Comparison of ENCODE assay signal across 35 cellular contexts in the genomic region with DNA sequence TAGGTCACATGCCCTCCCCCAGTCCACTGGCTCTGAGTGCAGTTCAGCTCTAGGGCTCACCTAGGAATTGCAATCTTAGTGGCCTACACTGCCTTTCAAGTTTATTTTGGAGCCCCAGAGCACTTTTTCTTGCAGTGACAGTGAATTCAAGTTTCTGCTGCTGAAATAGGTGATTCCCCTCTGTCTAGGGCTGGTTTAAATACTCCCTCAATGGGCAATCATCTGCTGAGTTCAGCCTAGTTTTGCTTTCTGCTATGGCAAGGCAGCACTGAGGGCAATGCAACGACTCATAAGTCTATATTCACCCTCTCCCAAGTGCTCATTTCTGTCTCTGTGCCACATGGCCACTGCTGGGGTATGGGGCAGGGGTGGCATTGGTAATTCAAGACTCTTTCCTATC.
"Had no signal": no experiment of that assay in that cellular context is flagged by ENCODE, and none has a peak within 500 bp of the region (broad histone marks: within the 10 kb centered on the region; RNA-seq: fewer than 3 reads in every experiment).

No MANE protein-coding gene starts in this region.

- H3K4me1 Mint-ChIP-seq: activated B cell treated with CpG ODN at 0.5 μM for 24 hours; activated CD4-positive, alpha-beta T cell treated with anti-CD3 and anti-CD28 coated beads, Interleukin-2, amount 10 ng/mL, durations not matched to agents 24 days and 14 days; activated naive CD8-positive, alpha-beta T cell treated with anti-CD3 and anti-CD28 coated beads for 36 hours; activated T-helper 17 cell treated with anti-CD3 and anti-CD28 coated beads, Interleukin-2, amount 50 U/mL, for 72 hours; brain had no signal

- H3K27me3 ChIP-seq: adrenal gland, ascending aorta had no signal

- H3K9me3 Mint-ChIP-seq: activated CD4-positive, alpha-beta T cell treated with anti-CD3 and anti-CD28 coated beads, Interleukin-2, amount 10 ng/mL, durations not matched to agents 24 days and 14 days; activated CD8-positive, alpha-beta T cell treated with anti-CD3 and anti-CD28 coated beads for 36 hours; activated naive CD4-positive, alpha-beta T cell treated with anti-CD3 and anti-CD28 coated beads for 36 hours; activated naive CD8-positive, alpha-beta T cell treated with anti-CD3 and anti-CD28 coated beads for 36 hours; activated T-helper 1 cell treated with anti-CD3 and anti-CD28 coated beads, Interleukin-12 subunit alpha, Interleukin-12 subunit beta, Interleukin-2, Interleukin-4 antibody, amounts not matched to agents 30 ng/mL and 10 ng/mL and 1 ng/mL, durations not matched to agents 14 hours and 24 hours and 36 hours; T-helper 1 cell treated with Interleukin-12 subunit alpha and Interleukin-12 subunit beta and Interleukin-4 antibody, amounts not matched to agents 30 μg/mL and 1 μg/mL, for 36 hours had no signal

- H3K27ac ChIP-seq: adrenal gland, ascending aorta, VCaP had no signal

- ATAC-seq: activated CD8-positive, alpha-beta T cell treated with anti-CD3 and anti-CD28 coated beads for 36 hours; activated naive CD4-positive, alpha-beta T cell treated with anti-CD3 and anti-CD28 coated beads, Interleukin-2, amount 50 U/mL, for 72 hours; activated T-cell treated with anti-CD3 and anti-CD28 coated beads, Interleukin-2, amount 50 U/mL, for 4 hours; activated T-cell treated with anti-CD3 and anti-CD28 coated beads, Interleukin-2, amount 50 U/mL, for 72 hours; activated T-helper 17 cell treated with anti-CD3 and anti-CD28 coated beads, Interleukin-2, amount 50 U/mL, for 72 hours had no signal

- H3K4me1 ChIP-seq: adrenal gland, ascending aorta had no signal

- H3K36me3 ChIP-seq: adrenal gland, ascending aorta had no signal

- H3K27ac Mint-ChIP-seq: activated B cell treated with CpG ODN at 0.5 μM for 24 hours; activated CD4-positive, alpha-beta memory T cell treated with anti-CD3 and anti-CD28 coated beads for 36 hours; activated CD4-positive, alpha-beta T cell treated with anti-CD3 and anti-CD28 coated beads, Interleukin-2, amount 10 ng/mL, durations not matched to agents 24 days and 14 days; activated CD8-positive, alpha-beta T cell treated with anti-CD3 and anti-CD28 coated beads for 36 hours; activated naive CD4-positive, alpha-beta T cell treated with anti-CD3 and anti-CD28 coated beads for 36 hours; activated naive CD4-positive, alpha-beta T cell treated with anti-CD3 and anti-CD28 coated beads, Interleukin-2, amount 50 U/mL, for 72 hours; activated naive CD8-positive, alpha-beta T cell treated with anti-CD3 and anti-CD28 coated beads for 36 hours; activated T-cell treated with anti-CD3 and anti-CD28 coated beads, Interleukin-2, amount 50 U/mL, for 72 hours; activated T-helper 1 cell treated with anti-CD3 and anti-CD28 coated beads, Interleukin-12 subunit alpha, Interleukin-12 subunit beta, Interleukin-2, Interleukin-4 antibody, amounts not matched to agents 30 ng/mL and 10 ng/mL and 1 ng/mL, durations not matched to agents 14 hours and 24 hours and 36 hours; activated T-helper 17 cell treated with anti-CD3 and anti-CD28 coated beads, Interleukin-2, amount 50 U/mL, for 72 hours; brain; T-helper 1 cell treated with Interleukin-12 subunit alpha and Interleukin-12 subunit beta and Interleukin-4 antibody, amounts not matched to agents 30 μg/mL and 1 μg/mL, for 36 hours; T-helper 2 cell treated with Interferon-gamma antibody and Interleukin-4, amounts not matched to agents 5 μg/mL and 100 μg/mL, for 36 hours had no signal

- H3K4me3 Mint-ChIP-seq: activated B cell treated with CpG ODN at 0.5 μM for 24 hours; activated CD4-positive, alpha-beta memory T cell treated with anti-CD3 and anti-CD28 coated beads for 36 hours; activated CD4-positive, alpha-beta T cell treated with anti-CD3 and anti-CD28 coated beads, Interleukin-2, amount 10 ng/mL, durations not matched to agents 24 days and 14 days; activated CD8-positive, alpha-beta T cell treated with anti-CD3 and anti-CD28 coated beads for 36 hours; activated naive CD4-positive, alpha-beta T cell treated with anti-CD3 and anti-CD28 coated beads for 36 hours; activated naive CD8-positive, alpha-beta T cell treated with anti-CD3 and anti-CD28 coated beads for 36 hours; activated T-cell treated with anti-CD3 and anti-CD28 coated beads, Interleukin-2, amount 50 U/mL, for 4 hours; activated T-cell treated with anti-CD3 and anti-CD28 coated beads, Interleukin-2, amount 50 U/mL, for 72 hours; activated T-helper 1 cell treated with anti-CD3 and anti-CD28 coated beads, Interleukin-12 subunit alpha, Interleukin-12 subunit beta, Interleukin-2, Interleukin-4 antibody, amounts not matched to agents 30 ng/mL and 10 ng/mL and 1 ng/mL, durations not matched to agents 14 hours and 24 hours and 36 hours; activated T-helper 17 cell treated with anti-CD3 and anti-CD28 coated beads, Interleukin-2, amount 50 U/mL, for 72 hours; brain; T-helper 1 cell treated with Interleukin-12 subunit alpha and Interleukin-12 subunit beta and Interleukin-4 antibody, amounts not matched to agents 30 μg/mL and 1 μg/mL, for 36 hours; T-helper 2 cell treated with Interferon-gamma antibody and Interleukin-4, amounts not matched to agents 5 μg/mL and 100 μg/mL, for 36 hours had no signal

- FAIRE-seq: TTC549 had no signal

- H3K36me3 Mint-ChIP-seq: activated CD4-positive, alpha-beta memory T cell treated with anti-CD3 and anti-CD28 coated beads for 36 hours; activated naive CD8-positive, alpha-beta T cell treated with anti-CD3 and anti-CD28 coated beads for 36 hours; brain had no signal

- H3K4me3 ChIP-seq: adrenal gland, ascending aorta had no signal

- H3K9me3 ChIP-seq: adrenal gland, ascending aorta had no signal

- DNase-seq: activated B cell treated with CpG ODN at 0.5 μM for 24 hours; activated CD4-positive, alpha-beta memory T cell treated with anti-CD3 and anti-CD28 coated beads for 36 hours; activated CD4-positive, alpha-beta T cell treated with anti-CD3 and anti-CD28 coated beads for 4 hours; activated CD4-positive, alpha-beta T cell treated with anti-CD3 and anti-CD28 coated beads, Interleukin-2, amount 10 ng/mL, durations not matched to agents 24 days and 14 days; activated CD4-positive, alpha-beta T cell treated with anti-CD3 and anti-CD28 coated beads, Interleukin-2, amount 50 U/mL, for 1 hour; activated CD4-positive, alpha-beta T cell treated with anti-CD3 and anti-CD28 coated beads, Interleukin-2, amount 50 U/mL, for 4 hours; activated CD4-positive, CD25-positive, alpha-beta regulatory T cell treated with anti-CD3 and anti-CD28 coated beads, Interleukin-2, amount 50 U/mL, for 72 hours; activated CD8-positive, alpha-beta memory T cell treated with anti-CD3 and anti-CD28 coated beads, Interleukin-2, amount 50 U/mL, for 4 hours; activated CD8-positive, alpha-beta T cell treated with anti-CD3 and anti-CD28 coated beads for 36 hours; activated effector memory CD4-positive, alpha-beta T cell treated with anti-CD3 and anti-CD28 coated beads, Interleukin-2, amount 50 U/mL, for 16 hours; activated gamma-delta T cell treated with Interleukin-2 at 50 U/mL for 16 hours; activated naive CD4-positive, alpha-beta T cell; activated naive CD4-positive, alpha-beta T cell treated with anti-CD3 and anti-CD28 coated beads for 36 hours; activated naive CD4-positive, alpha-beta T cell treated with anti-CD3 and anti-CD28 coated beads, Interleukin-2, amount 50 U/mL, for 16 hours; activated naive CD8-positive, alpha-beta T cell treated with anti-CD3 and anti-CD28 coated beads for 36 hours; activated T-cell treated with anti-CD3 and anti-CD28 coated beads for 4 hours; activated T-cell treated with anti-CD3 and anti-CD28 coated beads, Interleukin-2, amount 50 U/mL, for 1 hour; activated T-cell treated with anti-CD3 and anti-CD28 coated beads, Interleukin-2, amount 50 U/mL, for 4 hours; activated T-cell treated with anti-CD3 and anti-CD28 coated beads, Interleukin-2, amount 50 U/mL, for 72 hours; adrenal gland; amygdala; anterior cingulate cortex; central memory CD4-positive, alpha-beta T cell; T-helper 1 cell; T-helper 2 cell; T-helper 9 cell had no signal
